Comparison of ENCODE assay signal across 19 cellular contexts in genomic region chr17:3531266-3532101, GRCh38. TPM values are rescaled to one million over a fixed set of nuclear protein-coding genes. Genes with fewer than 3 reads are reported as not detected.
DNase-seq lines count a peak whose midpoint lies in the region; ATAC-seq and TF ChIP-seq lines count a peak whose summit lies in the region.
"Had no signal": no experiment of that assay in that cellular context is flagged by ENCODE, and none has a peak within 500 bp of the region (broad histone marks: within the 10 kb centered on the region; RNA-seq: fewer than 3 reads in every experiment).

No MANE protein-coding gene starts in this region.

- H4K20me1 ChIP-seq in neural progenitor cell (ENCODE audit: low read depth) = no peaks in the 10 kb centered on the region
- H4K20me1 ChIP-seq: BLaER1 had no signal

- no peaks in the 10 kb centered on the region for H3K9me3 Mint-ChIP-seq in neural progenitor cell
- H3K9me3 Mint-ChIP-seq: activated naive CD4-positive, alpha-beta T cell treated with anti-CD3 and anti-CD28 coated beads, Interleukin-2, amount 50 U/mL, for 24 hours had no signal

- H3K4me1 Mint-ChIP-seq in neural progenitor cell = peaks cover 68% of the 10 kb centered on the region

- H3K9me3 ChIP-seq in body of pancreas = no peaks in the 10 kb centered on the region
- no peaks in the 10 kb centered on the region for H3K9me3 ChIP-seq in neural progenitor cell (ENCODE audit: low read depth)
- H3K9me3 ChIP-seq in testis = no peaks in the 10 kb centered on the region
- H3K9me3 ChIP-seq: BLaER1, esophagus squamous epithelium, tibial artery had no signal

- ATAC-seq in body of pancreas (peak; percentile 27), GM21723 (IDR thresholded peaks at IDR 0.05; ENCODE audit: unreplicated experiment) (no peak), HG03442 (IDR thresholded peaks at IDR 0.05; ENCODE audit: unreplicated experiment) (no peak)
- ATAC-seq: HCT116, T-helper 17 cell had no signal

- TF ChIP-seq POLR2A in body of pancreas (IDR thresholded peaks at IDR 0.05) = no peak
- TF ChIP-seq POLR2A in testis (IDR thresholded peaks at IDR 0.05) = no peak

- H3K4me2 ChIP-seq in neural progenitor cell = no peak overlapping the region

- H3K27ac Mint-ChIP-seq in neural progenitor cell = peak overlapping the region; percentile 37
- H3K27ac Mint-ChIP-seq: activated naive CD4-positive, alpha-beta T cell treated with anti-CD3 and anti-CD28 coated beads, Interleukin-2, amount 50 U/mL, for 24 hours; T-helper 17 cell had no signal

- no peak overlapping the region for H3K4me3 ChIP-seq in body of pancreas
- H3K4me3 ChIP-seq in neural progenitor cell = no peak overlapping the region
- H3K4me3 ChIP-seq in testis = no peak overlapping the region
- H3K4me3 ChIP-seq: BLaER1, esophagus squamous epithelium, tibial artery had no signal

- H3K36me3 ChIP-seq in body of pancreas (replicated peaks in 1 of 2; ENCODE audit: insufficient read depth in 1 of 2, low read depth in 2 of 2) (no peaks in the 10 kb centered on the region), neural progenitor cell (no peaks in the 10 kb centered on the region), testis (ENCODE audit: low read depth, missing control alignments) (no peaks in the 10 kb centered on the region)
- H3K36me3 ChIP-seq: BLaER1, esophagus squamous epithelium, tibial artery had no signal

- peaks cover 5% of the 10 kb centered on the region for H3F3A ChIP-seq in neural progenitor cell (ENCODE audit: low read depth)

- WGBS in body of pancreas, 2 donors = 62 to 74% methylated on average over 10 to 13 of the region's 21 CpGs
- 48 to 67% methylated on average over 5 to 21 of the region's 21 CpGs for WGBS in testis, 2 donors

- peaks cover 10% of the 10 kb centered on the region for H3K4me1 ChIP-seq in body of pancreas
- H3K4me1 ChIP-seq in neural progenitor cell = peaks cover 31% of the 10 kb centered on the region
- H3K4me1 ChIP-seq in testis = peaks cover 46% of the 10 kb centered on the region

- peaks cover 3% of the 10 kb centered on the region for H3K27me3 Mint-ChIP-seq in neural progenitor cell (ENCODE audit: insufficient read depth, low read depth)

- H3K27ac ChIP-seq in body of pancreas (peak overlapping the region in 3 of 4 donors; percentile 18 to 82 (median 43)), neural progenitor cell (no peak overlapping the region), testis (peak overlapping the region; percentile 21 to 80)
- H3K27ac ChIP-seq: BLaER1, tibial artery had no signal

- H3K9ac ChIP-seq in neural progenitor cell = no peak overlapping the region
- H3K9ac ChIP-seq: BLaER1 had no signal

- TF ChIP-seq CTCF in body of pancreas (IDR thresholded peaks at IDR 0.05) (no peak), neural progenitor cell (IDR thresholded peaks at IDR 0.05) (no peak), testis (IDR thresholded peaks at IDR 0.05) (no peak)

- peaks cover 8% of the 10 kb centered on the region for H3K36me3 Mint-ChIP-seq in neural progenitor cell
- H3K36me3 Mint-ChIP-seq: activated naive CD4-positive, alpha-beta T cell treated with anti-CD3 and anti-CD28 coated beads, Interleukin-2, amount 50 U/mL, for 24 hours had no signal

- H3K4me3 Mint-ChIP-seq in neural progenitor cell = no peak overlapping the region
- H3K4me3 Mint-ChIP-seq: activated naive CD4-positive, alpha-beta T cell treated with anti-CD3 and anti-CD28 coated beads, Interleukin-2, amount 50 U/mL, for 24 hours; T-helper 17 cell had no signal

- H3K27me3 ChIP-seq in body of pancreas (no peaks in the 10 kb centered on the region), neural progenitor cell (no peaks in the 10 kb centered on the region), testis (no peaks in the 10 kb centered on the region)
- H3K27me3 ChIP-seq: BLaER1 had no signal

- H2AFZ ChIP-seq in neural progenitor cell (replicated peaks) = no peak overlapping the region

- DNase-seq in body of pancreas = peak in 2 of 4 donors; percentile 38 to 40
- DNase-seq in cardiac septum (ENCODE audit: low spot score) = peak; percentile 76
- DNase-seq in neural progenitor cell (ENCODE audit: low spot score) = no peak
- peak; percentile 94 for DNase-seq in testis
- DNase-seq in OCI-M1 (lab: John Stamatoyannopoulos, UW) = no peak
- DNase-seq: activated CD4-positive, CD25-positive, alpha-beta regulatory T cell treated with anti-CD3 and anti-CD28 coated beads, Interleukin-2, amount 50 U/mL, for 72 hours; activated CD8-positive, alpha-beta memory T cell treated with anti-CD3 and anti-CD28 coated beads, Interleukin-2, amount 50 U/mL, for 48 hours; DMS79; esophagus squamous epithelium; NCI-H2081 treated with DMSO at 0.1 percent for 48 hours; NCI-H69; T-helper 17 cell had no signal

- no peaks in the 10 kb centered on the region for H3K79me2 ChIP-seq in neural progenitor cell (ENCODE audit: low read depth)

- intact Hi-C loops in body of pancreas (cut with DNase I) (no loop called here), cardiac septum (cut with DNase I) (loop anchor here (2.0 to 10.0 kb wide), 3 partner anchors 19 to 133 kb away; partner anchors contain the start of genes CTNS, EMC6, SHPK and TAX1BP3), testis (cut with DNase I; ENCODE audit: low total_unique reads) (no loop called here)

RNA-seq across cellular contexts. Expression of gene TRPV3, which starts 26.1 kb away (rescaled TPM):
- total RNA-seq in body of pancreas (under 1 TPM in 1 of 2 donors, not detected in 1; 0.33 TPM), cardiac septum (1.0 TPM), neural progenitor cell (ENCODE audit: low replicate concordance) (1.5 and 1.9 TPM in 2 replicates), testis (10 to 100 TPM; 19.8 to 37.2 TPM)
- polyA plus RNA-seq in testis (ENCODE audit: insufficient read depth, low read depth, low replicate concordance) = 6.6 TPM

RNA-seq across cellular contexts. Expression of gene ASPA, which starts 55.7 kb away (rescaled TPM):
- under 1 TPM; 0.66 to 0.78 TPM for total RNA-seq in body of pancreas
- total RNA-seq in cardiac septum = 0.94 TPM
- total RNA-seq in neural progenitor cell (ENCODE audit: low replicate concordance) = not detected in 2 replicates
- total RNA-seq in testis = 1 to 10 TPM; 5.0 to 6.1 TPM
- 16.1 TPM for polyA plus RNA-seq in testis (ENCODE audit: insufficient read depth, low read depth, low replicate concordance)
- total RNA-seq: lung microvascular endothelial cell, T-helper 17 cell had no signal

RNA-seq across cellular contexts. Expression of gene SPATA22, which starts 59.9 kb away (rescaled TPM):
- total RNA-seq in body of pancreas (not detected), cardiac septum (not detected), neural progenitor cell (ENCODE audit: low replicate concordance) (not detected in 2 replicates), testis (100 to 1,000 TPM; 100 to 114 TPM)
- polyA plus RNA-seq in testis (ENCODE audit: insufficient read depth, low read depth, low replicate concordance) = 368 TPM

Comparison
In these comparisons a context has a peak if more than half of its experiments do, and no peak if none do; other contexts are left out.
1. DNase-seq: peak in cardiac septum (single experiment) and testis (single experiment); none in neural progenitor cell (single experiment) and OCI-M1 (single experiment).
2. RNA of gene SPATA22, which starts 59.9 kb away (total RNA-seq): 100 to 114 TPM in testis; not detected in cardiac septum (single experiment), not detected in body of pancreas and not detected in neural progenitor cell; every median in the first group is over 10 times any median in the second.